28 cellular contexts compared by ENCODE assay signal in the genomic region with DNA sequence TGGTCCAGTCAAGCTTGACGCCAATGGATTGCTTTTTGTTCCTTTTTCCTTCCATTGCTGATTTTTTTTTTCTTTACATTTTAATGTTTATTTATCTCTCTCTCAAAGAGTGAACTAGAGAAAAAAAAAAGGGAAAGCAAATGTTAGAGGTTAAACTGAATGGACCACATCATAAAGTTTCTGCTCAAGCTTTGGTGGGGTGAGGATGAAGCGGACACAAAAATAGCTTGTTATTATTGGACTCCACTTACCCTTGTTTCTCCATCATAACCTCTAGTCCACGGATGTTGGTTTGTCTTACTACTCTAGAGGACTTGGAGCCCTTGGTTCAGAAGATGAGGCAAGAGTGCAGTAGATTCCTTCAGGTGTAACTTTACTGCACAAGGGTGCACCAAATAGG.
"Had no signal": no experiment of that assay in that cellular context is flagged by ENCODE, and none has a peak within 500 bp of the region (broad histone marks: within the 10 kb centered on the region; RNA-seq: fewer than 3 reads in every experiment).

No MANE protein-coding gene starts in this region.

- H3K36me3 ChIP-seq: stomach, suprapubic skin, thoracic aorta, thyroid gland, tibial artery, tibial nerve, transverse colon, upper lobe of left lung, upper lobe of right lung, uterus, vagina had no signal

- H3K27ac ChIP-seq: stomach, suprapubic skin, testis, thoracic aorta, thyroid gland, tibial artery, tibial nerve, transverse colon, upper lobe of left lung, upper lobe of right lung, uterus, vagina had no signal

- H3K4me3 Mint-ChIP-seq: stimulated activated effector memory CD8-positive, alpha-beta T cell treated with anti-CD3 and anti-CD28 coated beads, Interleukin-12 subunit alpha, Interleukin-12 subunit beta, amount 100 ng/mL, for 72 hours; stimulated activated memory B cell treated with anti-CD40 and anti-IgM and Interleukin-4, amounts not matched to agents 10 μg/mL and 1 μg/mL and 100 μg/mL, for 72 hours; stimulated activated naive B cell treated with anti-CD40 and anti-IgM and Interleukin-4, amounts not matched to agents 10 μg/mL and 1 μg/mL and 100 μg/mL, for 72 hours; stimulated activated naive CD8-positive, alpha-beta T cell treated with anti-CD3 and anti-CD28 coated beads, Interleukin-15, amount 100 ng/mL, for 72 hours; stimulated activated naive CD8-positive, alpha-beta T cell treated with anti-CD3 and anti-CD28 coated beads, Interleukin-15, Interleukin-2, amounts not matched to agents 100 ng/mL and 50 ng/mL, for 24 hours; type B pancreatic cell had no signal

- ATAC-seq: stimulated activated effector memory CD8-positive, alpha-beta T cell treated with anti-CD3 and anti-CD28 coated beads, Interleukin-12 subunit alpha, Interleukin-12 subunit beta, amount 100 ng/mL, for 72 hours; stimulated activated memory B cell treated with anti-CD40 and anti-IgM and Interleukin-4, amounts not matched to agents 10 μg/mL and 1 μg/mL and 100 μg/mL, for 72 hours; stimulated activated naive B cell treated with anti-CD40 and anti-IgM and Interleukin-4, amounts not matched to agents 10 μg/mL and 1 μg/mL and 100 μg/mL, for 72 hours; stimulated activated naive CD8-positive, alpha-beta T cell treated with anti-CD3 and anti-CD28 coated beads, Interleukin-15, amount 100 ng/mL, for 72 hours; stimulated activated naive CD8-positive, alpha-beta T cell treated with anti-CD3 and anti-CD28 coated beads, Interleukin-15, Interleukin-2, amounts not matched to agents 100 U/mL and 50 U/mL, for 24 hours; upper lobe of right lung had no signal

- H3K4me1 ChIP-seq: stomach, suprapubic skin, testis, thyroid gland, tibial artery, tibial nerve, transverse colon, upper lobe of left lung, upper lobe of right lung, uterus, vagina had no signal

- H3K9me3 ChIP-seq: stomach, suprapubic skin, testis, thoracic aorta, thyroid gland, tibial artery, tibial nerve, transverse colon, upper lobe of left lung, upper lobe of right lung, uterus, vagina had no signal

- H3K4me3 ChIP-seq: stomach, suprapubic skin, testis, thoracic aorta, thyroid gland, tibial artery, tibial nerve, transverse colon, upper lobe of left lung, upper lobe of right lung, uterus, vagina had no signal

- H3K4me1 Mint-ChIP-seq: stimulated activated memory B cell treated with anti-CD40 and anti-IgM and Interleukin-4, amounts not matched to agents 10 μg/mL and 1 μg/mL and 100 μg/mL, for 72 hours had no signal

- H3K27me3 Mint-ChIP-seq: stimulated activated naive B cell treated with anti-CD40 and anti-IgM and Interleukin-4, amounts not matched to agents 10 μg/mL and 1 μg/mL and 100 μg/mL, for 72 hours; stimulated activated naive CD8-positive, alpha-beta T cell treated with anti-CD3 and anti-CD28 coated beads, Interleukin-15, Interleukin-2, amounts not matched to agents 100 ng/mL and 50 ng/mL, for 24 hours had no signal

- DNase-seq: stimulated activated CD4-positive, alpha-beta T cell treated with anti-CD3 and anti-CD28 coated beads, Interleukin-2, amount 100 ng/mL, for 48 hours; stimulated activated CD4-positive, alpha-beta T cell treated with anti-CD3 and anti-CD28 coated beads, Interleukin-4, amount 100 ng/mL, for 1 hour; stimulated activated CD4-positive, alpha-beta T cell treated with anti-CD3 and anti-CD28 coated beads, Interleukin-4, amount 100 ng/mL, for 24 hours; stimulated activated CD4-positive, alpha-beta T cell treated with anti-CD3 and anti-CD28 coated beads, Interleukin-4, amount 100 ng/mL, for 4 hours; stimulated activated CD8-positive, alpha-beta memory T cell treated with anti-CD3 and anti-CD28 coated beads, Interleukin-4, amount 100 ng/mL, for 48 hours; stimulated activated naive B cell treated with anti-CD40 and anti-IgM and Interleukin-4, amounts not matched to agents 10 μg/mL and 1 μg/mL and 100 μg/mL, for 72 hours; stimulated activated naive CD4-positive, alpha-beta T cell; stimulated activated naive CD4-positive, alpha-beta T cell treated with Interleukin-2 at 50 U/mL for 16 hours; stimulated activated naive CD8-positive, alpha-beta T cell treated with anti-CD3 and anti-CD28 coated beads, Interleukin-15, amount 100 ng/mL, for 72 hours; stimulated activated naive CD8-positive, alpha-beta T cell treated with anti-CD3 and anti-CD28 coated beads, Interleukin-15, Interleukin-2, amounts not matched to agents 100 U/mL and 50 U/mL, for 24 hours; stomach; substantia nigra; testis; thyroid gland; tibial artery; transverse colon; trophoblast cell; upper lobe of left lung; upper lobe of right lung; uterus had no signal

- H3K27me3 ChIP-seq: stomach, suprapubic skin, testis, thyroid gland, tibial artery, tibial nerve, transverse colon, upper lobe of left lung, upper lobe of right lung, uterus, vagina had no signal

- H3K36me3 Mint-ChIP-seq: stimulated activated effector memory CD8-positive, alpha-beta T cell treated with anti-CD3 and anti-CD28 coated beads, Interleukin-12 subunit alpha, Interleukin-12 subunit beta, amount 100 ng/mL, for 72 hours; stimulated activated memory B cell treated with anti-CD40 and anti-IgM and Interleukin-4, amounts not matched to agents 10 μg/mL and 1 μg/mL and 100 μg/mL, for 72 hours had no signal

- H3K27ac Mint-ChIP-seq: stimulated activated effector memory CD8-positive, alpha-beta T cell treated with anti-CD3 and anti-CD28 coated beads, Interleukin-12 subunit alpha, Interleukin-12 subunit beta, amount 100 ng/mL, for 72 hours; stimulated activated memory B cell treated with anti-CD40 and anti-IgM and Interleukin-4, amounts not matched to agents 10 μg/mL and 1 μg/mL and 100 μg/mL, for 72 hours; stimulated activated naive B cell treated with anti-CD40 and anti-IgM and Interleukin-4, amounts not matched to agents 10 μg/mL and 1 μg/mL and 100 μg/mL, for 72 hours; stimulated activated naive CD8-positive, alpha-beta T cell treated with anti-CD3 and anti-CD28 coated beads, Interleukin-15, amount 100 ng/mL, for 72 hours; stimulated activated naive CD8-positive, alpha-beta T cell treated with anti-CD3 and anti-CD28 coated beads, Interleukin-15, Interleukin-2, amounts not matched to agents 100 ng/mL and 50 ng/mL, for 24 hours; type B pancreatic cell had no signal
